Comparison of ENCODE assay signal across 8 cellular contexts in genomic region chr1:17494114-17494729, GRCh38.
A peak's percentile ranks its signal among the peaks of the same experiment; 100 is the strongest.
DNase-seq lines count a peak whose midpoint lies in the region; ATAC-seq and TF ChIP-seq lines count a peak whose summit lies in the region.

No MANE protein-coding gene starts in this region.

- in situ Hi-C loops in T47D (cut with HindIII; ENCODE audit: low pct_unique_long_range_greater_than_20kb, low sequenced_read_pairs), result no loop called here

- no peak for ATAC-seq in HG03039 (IDR thresholded peaks at IDR 0.05; ENCODE audit: unreplicated experiment)

- peak; percentile 93 for TF ChIP-seq CTCF in VCaP (conservative IDR thresholded peaks at IDR 0.05)

- peak; percentile 41 to 68 (median 46) for DNase-seq in NCI-H1417 (lab: John Stamatoyannopoulos, UW)
- no peak for DNase-seq in NCI-H1417 treated with DMSO at 0.1 percent for 48 hours (lab: John Stamatoyannopoulos, UW)
- DNase-seq in NCI-H146 treated with DMSO at 0.1 percent for 48 hours (lab: John Stamatoyannopoulos, UW; ENCODE audit: unreplicated experiment), result peak; percentile 3
- peak; percentile 47 to 79 for DNase-seq in T47D (ENCODE audit: low read depth in 1 of 2, low spot score in 1 of 2)
- peak; percentile 91 for DNase-seq in islet precursor cell
- DNase-seq in stimulated activated CD4-positive, alpha-beta T cell treated with anti-CD3 and anti-CD28 coated beads, Interleukin-2, amount 100 ng/mL, for 24 hours, result peak; percentile 72 to 77

- no peak overlapping the region for H3K27ac ChIP-seq in VCaP
